In genomic region chr1:212557739-212558664, GRCh38 we compare ENCODE assay signal across 7 cellular contexts. TPM values are rescaled to one million over a fixed set of nuclear protein-coding genes. Genes with fewer than 3 reads are reported as not detected.
A peak's percentile ranks its signal among the peaks of the same experiment; 100 is the strongest.
DNase-seq lines count a peak whose midpoint lies in the region; ATAC-seq and TF ChIP-seq lines count a peak whose summit lies in the region.

No MANE protein-coding gene starts in this region.

- H3K4me3 ChIP-seq in NT2/D1 (ENCODE audit: insufficient read length, low read depth) = peak overlapping the region; percentile 48
- H3K4me3 ChIP-seq in right lobe of liver = peak overlapping the region; percentile 41 to 71 (median 57)
- H3K4me3 ChIP-seq in testis = peak overlapping the region; percentile 82 to 95

- H3K4me1 ChIP-seq in NT2/D1 (ENCODE audit: insufficient read depth, insufficient read length) (no peaks in the 10 kb centered on the region), right lobe of liver (no peaks in the 10 kb centered on the region), testis (peaks cover 6% of the 10 kb centered on the region)

- no peaks in the 10 kb centered on the region for H3K27me3 ChIP-seq in NT2/D1 (ENCODE audit: insufficient read depth, insufficient read length)
- no peaks in the 10 kb centered on the region for H3K27me3 ChIP-seq in right lobe of liver
- no peaks in the 10 kb centered on the region for H3K27me3 ChIP-seq in testis

- H3K4me1 Mint-ChIP-seq in dendritic cell treated with granulocyte-macrophage colony-stimulating factor and Interleukin-4, amounts not matched to agents 40 ng/mL and 50 ng/mL, for 4 days (ENCODE audit: low read depth) = peaks cover 47% of the 10 kb centered on the region

- H3K36me3 ChIP-seq in NT2/D1 (ENCODE audit: insufficient read depth, insufficient read length, low read length) (no peaks in the 10 kb centered on the region), right lobe of liver (no peaks in the 10 kb centered on the region), testis (ENCODE audit: low read depth, missing control alignments) (no peaks in the 10 kb centered on the region)

- TF ChIP-seq POLR2A in right lobe of liver (IDR thresholded peaks at IDR 0.05) (no peak), testis (IDR thresholded peaks at IDR 0.05) (no peak)

- intact Hi-C loops in dendritic cell treated with granulocyte-macrophage colony-stimulating factor and Interleukin-4, amounts not matched to agents 40 ng/mL and 50 ng/mL, for 4 days (cut with micrococcal nuclease) = loop anchor here (1.0 to 2.0 kb wide), 3 partner anchors 15 to 71 kb away; partner anchors contain the start of gene ATF3
- intact Hi-C loops in right lobe of liver (cut with DNase I) (no loop called here), testis (cut with DNase I; ENCODE audit: low total_unique reads) (no loop called here)

- ATAC-seq in GM18519 (IDR thresholded peaks at IDR 0.05; ENCODE audit: low FRiP score, unreplicated experiment) (peak; percentile 13), HG02588 (IDR thresholded peaks at IDR 0.05; ENCODE audit: unreplicated experiment) (peak; percentile 34), right lobe of liver (peak; percentile 85 to 93 (median 89))

- peak overlapping the region; percentile 88 for H3K9ac ChIP-seq in NT2/D1 (ENCODE audit: insufficient read length, low read depth)

- H3K9me3 ChIP-seq in NT2/D1 (ENCODE audit: insufficient read depth, low read length) = no peaks in the 10 kb centered on the region
- no peaks in the 10 kb centered on the region for H3K9me3 ChIP-seq in right lobe of liver
- H3K9me3 ChIP-seq in testis = no peaks in the 10 kb centered on the region

- H3K27ac Mint-ChIP-seq in dendritic cell treated with granulocyte-macrophage colony-stimulating factor and Interleukin-4, amounts not matched to agents 40 ng/mL and 50 ng/mL, for 4 days = peak overlapping the region; percentile 96

- H3K36me3 Mint-ChIP-seq in dendritic cell treated with granulocyte-macrophage colony-stimulating factor and Interleukin-4, amounts not matched to agents 40 ng/mL and 50 ng/mL, for 4 days (ENCODE audit: low read depth) = peaks cover 8% of the 10 kb centered on the region

- peak overlapping the region; percentile 97 to 100 (median 98) for H3K27ac ChIP-seq in right lobe of liver
- peak overlapping the region; percentile 99 for H3K27ac ChIP-seq in testis

- DNase-seq in NT2/D1 (ENCODE audit: low read depth, low spot score) = peak; percentile 40
- DNase-seq in right lobe of liver = peak; percentile 85 to 94 (median 91)
- DNase-seq in testis = peak; percentile 74
- no peak for DNase-seq in NCI-H2029 treated with DMSO at 0.1 percent for 48 hours (lab: John Stamatoyannopoulos, UW)

- H3K27me3 Mint-ChIP-seq in dendritic cell treated with granulocyte-macrophage colony-stimulating factor and Interleukin-4, amounts not matched to agents 40 ng/mL and 50 ng/mL, for 4 days = peaks cover 3% of the 10 kb centered on the region

- WGBS in right lobe of liver (ENCODE audit: insufficient coverage, low coverage, low lambda C conversion rate, missing lambda C conversion rate) = 21% methylated on average over 16 of the region's 45 CpGs
- WGBS in testis, 2 donors = 4 to 9% methylated on average over 17 to 45 of the region's 45 CpGs

- H3K9me3 Mint-ChIP-seq in dendritic cell treated with granulocyte-macrophage colony-stimulating factor and Interleukin-4, amounts not matched to agents 40 ng/mL and 50 ng/mL, for 4 days = peaks cover 6% of the 10 kb centered on the region

- peak overlapping the region; percentile 82 for H3K4me3 Mint-ChIP-seq in dendritic cell treated with granulocyte-macrophage colony-stimulating factor and Interleukin-4, amounts not matched to agents 40 ng/mL and 50 ng/mL, for 4 days

- TF ChIP-seq CTCF in right lobe of liver (IDR thresholded peaks at IDR 0.05) (no peak), testis (IDR thresholded peaks at IDR 0.05) (no peak)

RNA-seq across cellular contexts. Expression of gene ATF3, which starts 50.6 kb away (rescaled TPM):
- total RNA-seq in right lobe of liver = 10 to 100 TPM in 5 of 6 experiments, 1 to 10 TPM in 1; 3.7 to 77.2 (median 15.1) TPM
- total RNA-seq in testis = 1 to 10 TPM; 3.2 to 4.6 TPM
- 9.0 TPM for polyA plus RNA-seq in testis (ENCODE audit: insufficient read depth, low read depth, low replicate concordance)

Comparison
In these comparisons a context has a peak if more than half of its experiments do, and no peak if none do; other contexts are left out.
1. ATAC-seq: peak in every context shown above with its lines; median percentile 89 in right lobe of liver; 34 in HG02588; 13 in GM18519.